ENCODE assay signal across 2 cellular contexts in genomic region chr19:1496714-1497577, GRCh38.
A peak's percentile ranks its signal among the peaks of the same experiment; 100 is the strongest.
TF ChIP-seq lines count a peak whose summit lies in the region.

No MANE protein-coding gene starts in this region.

TF ChIP-seq in HEK293, 187 proteins besides CTCF, POLR2A, EP300 and RAD21:
- TF ChIP-seq ZNF555 (tag by site-specific recombination; conservative IDR thresholded peaks at IDR 0.05) (no peak), ZBTB26 (tag by site-specific recombination; optimal IDR thresholded peaks at IDR 0.05) (peak; percentile 19), ZNF664 (tag by site-specific recombination; IDR thresholded peaks at IDR 0.05) (no peak), ZNF18 (tag by site-specific recombination; IDR thresholded peaks at IDR 0.05) (0 out of 2 replicates have a peak, but pooled peaks have one; percentile 26)
TF ChIP-seq in HEK293: peak in this region for 2.

TF ChIP-seq in K562, 482 proteins besides CTCF, POLR2A, EP300 and RAD21:
- no peak for TF ChIP-seq POLR2B (IDR thresholded peaks at IDR 0.05; ENCODE audit: low read depth, partially characterized antibody)
- TF ChIP-seq RHOXF2B (CRISPR knock-in tag; conservative IDR thresholded peaks at IDR 0.05): no peak
- TF ChIP-seq ZFP30 (CRISPR knock-in tag; IDR thresholded peaks at IDR 0.05; ENCODE audit: borderline replicate concordance): no peak
- TF ChIP-seq MAFK (IDR thresholded peaks at IDR 0.05; ENCODE audit: low read length): no peak
- no peak for TF ChIP-seq RFX1 (IDR thresholded peaks at IDR 0.05)
- peak; percentile 53 for TF ChIP-seq SUPT5H (IDR thresholded peaks at IDR 0.05)
- TF ChIP-seq PHF20 (IDR thresholded peaks at IDR 0.05; ENCODE audit: partially characterized antibody): peak; percentile 57
- TF ChIP-seq NRF1 (conservative IDR thresholded peaks at IDR 0.05 in 1 of 2, IDR thresholded peaks at IDR 0.05 in 1 of 2): peak; percentile 20 to 29; a peak in 1 of 4 replicates
- no peak for TF ChIP-seq POLR2H (tag; IDR thresholded peaks at IDR 0.05; ENCODE audit: low read depth)
- 0 out of 2 replicates have a peak, but pooled peaks have one; percentile 13 for TF ChIP-seq STAT5A (IDR thresholded peaks at IDR 0.05; ENCODE audit: borderline replicate concordance, low read length)
- TF ChIP-seq TEAD1 (CRISPR knock-in tag; IDR thresholded peaks at IDR 0.05): no peak
- peak; percentile 35 for TF ChIP-seq PCBP1 (IDR thresholded peaks at IDR 0.05; ENCODE audit: low read depth, low read length, poor library complexity, severe bottlenecking)
- no peak for TF ChIP-seq UBTF (IDR thresholded peaks at IDR 0.05; ENCODE audit: borderline replicate concordance in 1 of 2, low read depth in 2 of 2, low read length in 2 of 2)
- TF ChIP-seq ZBTB9 (CRISPR knock-in tag; IDR thresholded peaks at IDR 0.05): no peak
- no peak for TF ChIP-seq THRAP3 (IDR thresholded peaks at IDR 0.05; ENCODE audit: borderline replicate concordance)
- no peak for TF ChIP-seq MXI1 (IDR thresholded peaks at IDR 0.05; ENCODE audit: low read depth, low read length)
- TF ChIP-seq TARDBP (IDR thresholded peaks at IDR 0.05): peak; percentile 67; the same call in 1 of the 2 replicates
- no peak for TF ChIP-seq HDAC1 (IDR thresholded peaks at IDR 0.05)
- no peak for TF ChIP-seq CHD4 (IDR thresholded peaks at IDR 0.05; ENCODE audit: insufficient read depth, insufficient replicate concordance, low read depth, low read length, poor library complexity, severe bottlenecking)
- no peak for TF ChIP-seq ZC3H11A (IDR thresholded peaks at IDR 0.05; ENCODE audit: low read depth, low read length)
- TF ChIP-seq FIP1L1 (IDR thresholded peaks at IDR 0.05; ENCODE audit: low read depth, low read length, poor library complexity, severe bottlenecking): peak; percentile 22
- TF ChIP-seq ZKSCAN1 (IDR thresholded peaks at IDR 0.05; ENCODE audit: low read depth, low read length): no peak
- peak in 1 of 2 experiments; percentile 96; a peak in 2 of 4 replicates for TF ChIP-seq KDM1A (IDR thresholded peaks at IDR 0.05)
- 0 out of 2 replicates have a peak, but pooled peaks have one; percentile 38 for TF ChIP-seq MYNN (IDR thresholded peaks at IDR 0.05)
- TF ChIP-seq MYNN (CRISPR knock-in tag; IDR thresholded peaks at IDR 0.05): no peak
- TF ChIP-seq CHD7 (IDR thresholded peaks at IDR 0.05; ENCODE audit: low read depth, low read length): no peak
- TF ChIP-seq RB1 (IDR thresholded peaks at IDR 0.05; ENCODE audit: low read depth): no peak
